Comparison of ENCODE assay signal across 1 cellular context in the genomic region with DNA sequence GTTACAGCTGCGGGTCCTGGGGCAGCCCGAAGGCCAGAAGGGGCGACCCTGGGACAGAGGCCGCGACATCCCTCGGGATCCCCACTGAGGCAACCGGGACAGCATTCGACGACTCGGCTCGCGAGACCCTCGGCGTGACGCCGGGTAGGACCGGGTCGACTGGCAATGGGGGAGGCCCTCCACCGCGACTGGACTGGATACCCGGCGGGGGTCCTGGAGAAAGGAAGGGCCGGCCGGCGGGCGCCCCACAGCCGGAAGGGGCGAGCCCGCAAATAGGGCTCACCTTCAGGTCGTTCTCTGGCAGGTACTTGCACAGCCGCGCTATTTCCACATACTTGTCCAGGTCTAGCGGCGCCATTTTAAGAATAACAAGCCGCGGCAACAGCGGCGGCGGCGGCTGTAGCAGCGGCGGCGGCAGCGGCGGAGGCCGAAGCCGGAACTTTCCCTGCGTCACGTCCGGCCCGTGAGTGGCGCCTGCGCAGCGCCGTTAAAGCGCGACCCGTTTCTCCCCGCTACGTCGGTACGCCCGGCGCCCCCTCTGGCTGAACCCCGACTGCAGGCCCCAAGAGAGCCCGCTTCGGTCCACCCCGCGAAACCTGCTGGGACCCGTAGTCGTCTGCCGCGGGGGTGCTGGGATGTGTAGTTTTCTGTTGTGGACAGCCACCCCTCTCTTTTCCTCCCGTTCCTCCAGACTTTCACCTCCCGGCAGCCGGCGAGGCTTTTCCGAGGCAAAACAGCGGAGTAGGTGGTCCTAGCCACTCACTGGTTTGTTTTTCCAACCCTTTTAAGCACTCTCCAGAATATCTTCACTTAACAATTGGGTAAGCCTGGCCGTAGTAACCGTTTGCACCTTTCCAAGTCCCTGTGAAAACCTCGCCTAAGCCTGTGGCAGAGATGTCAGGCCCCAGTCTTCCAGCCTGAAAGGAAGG.
TF ChIP-seq lines count a peak whose summit lies in the region.

A gene (minus strand): TSS at position 443 of the 929 bp plus-strand sequence. CDS start 85 bp downstream, at position 358.

TF ChIP-seq in HepG2, 621 proteins besides CTCF, POLR2A, EP300 and RAD21 (continued from another document and continues in another):
- no peak for TF ChIP-seq SP1 (IDR thresholded peaks at IDR 0.05)
- TF ChIP-seq SP1 (CRISPR knock-in tag; IDR thresholded peaks at IDR 0.05): peak; percentile 79
- TF ChIP-seq, protein P1, sequence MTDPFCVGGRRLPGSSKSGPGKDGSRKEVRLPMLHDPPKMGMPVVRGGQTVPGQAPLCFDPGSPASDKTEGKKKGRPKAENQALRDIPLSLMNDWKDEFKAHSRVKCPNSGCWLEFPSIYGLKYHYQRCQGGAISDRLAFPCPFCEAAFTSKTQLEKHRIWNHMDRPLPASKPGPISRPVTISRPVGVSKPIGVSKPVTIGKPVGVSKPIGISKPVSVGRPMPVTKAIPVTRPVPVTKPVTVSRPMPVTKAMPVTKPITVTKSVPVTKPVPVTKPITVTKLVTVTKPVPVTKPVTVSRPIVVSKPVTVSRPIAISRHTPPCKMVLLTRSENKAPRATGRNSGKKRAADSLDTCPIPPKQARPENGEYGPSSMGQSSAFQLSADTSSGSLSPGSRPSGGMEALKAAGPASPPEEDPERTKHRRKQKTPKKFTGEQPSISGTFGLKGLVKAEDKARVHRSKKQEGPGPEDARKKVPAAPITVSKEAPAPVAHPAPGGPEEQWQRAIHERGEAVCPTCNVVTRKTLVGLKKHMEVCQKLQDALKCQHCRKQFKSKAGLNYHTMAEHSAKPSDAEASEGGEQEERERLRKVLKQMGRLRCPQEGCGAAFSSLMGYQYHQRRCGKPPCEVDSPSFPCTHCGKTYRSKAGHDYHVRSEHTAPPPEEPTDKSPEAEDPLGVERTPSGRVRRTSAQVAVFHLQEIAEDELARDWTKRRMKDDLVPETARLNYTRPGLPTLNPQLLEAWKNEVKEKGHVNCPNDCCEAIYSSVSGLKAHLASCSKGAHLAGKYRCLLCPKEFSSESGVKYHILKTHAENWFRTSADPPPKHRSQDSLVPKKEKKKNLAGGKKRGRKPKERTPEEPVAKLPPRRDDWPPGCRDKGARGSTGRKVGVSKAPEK (CRISPR knock-in tag; IDR thresholded peaks at IDR 0.05; ENCODE audit: borderline replicate concordance): no peak
- peak; percentile 77 for TF ChIP-seq CBFB (CRISPR knock-in tag; IDR thresholded peaks at IDR 0.05)
- TF ChIP-seq, protein P2, sequence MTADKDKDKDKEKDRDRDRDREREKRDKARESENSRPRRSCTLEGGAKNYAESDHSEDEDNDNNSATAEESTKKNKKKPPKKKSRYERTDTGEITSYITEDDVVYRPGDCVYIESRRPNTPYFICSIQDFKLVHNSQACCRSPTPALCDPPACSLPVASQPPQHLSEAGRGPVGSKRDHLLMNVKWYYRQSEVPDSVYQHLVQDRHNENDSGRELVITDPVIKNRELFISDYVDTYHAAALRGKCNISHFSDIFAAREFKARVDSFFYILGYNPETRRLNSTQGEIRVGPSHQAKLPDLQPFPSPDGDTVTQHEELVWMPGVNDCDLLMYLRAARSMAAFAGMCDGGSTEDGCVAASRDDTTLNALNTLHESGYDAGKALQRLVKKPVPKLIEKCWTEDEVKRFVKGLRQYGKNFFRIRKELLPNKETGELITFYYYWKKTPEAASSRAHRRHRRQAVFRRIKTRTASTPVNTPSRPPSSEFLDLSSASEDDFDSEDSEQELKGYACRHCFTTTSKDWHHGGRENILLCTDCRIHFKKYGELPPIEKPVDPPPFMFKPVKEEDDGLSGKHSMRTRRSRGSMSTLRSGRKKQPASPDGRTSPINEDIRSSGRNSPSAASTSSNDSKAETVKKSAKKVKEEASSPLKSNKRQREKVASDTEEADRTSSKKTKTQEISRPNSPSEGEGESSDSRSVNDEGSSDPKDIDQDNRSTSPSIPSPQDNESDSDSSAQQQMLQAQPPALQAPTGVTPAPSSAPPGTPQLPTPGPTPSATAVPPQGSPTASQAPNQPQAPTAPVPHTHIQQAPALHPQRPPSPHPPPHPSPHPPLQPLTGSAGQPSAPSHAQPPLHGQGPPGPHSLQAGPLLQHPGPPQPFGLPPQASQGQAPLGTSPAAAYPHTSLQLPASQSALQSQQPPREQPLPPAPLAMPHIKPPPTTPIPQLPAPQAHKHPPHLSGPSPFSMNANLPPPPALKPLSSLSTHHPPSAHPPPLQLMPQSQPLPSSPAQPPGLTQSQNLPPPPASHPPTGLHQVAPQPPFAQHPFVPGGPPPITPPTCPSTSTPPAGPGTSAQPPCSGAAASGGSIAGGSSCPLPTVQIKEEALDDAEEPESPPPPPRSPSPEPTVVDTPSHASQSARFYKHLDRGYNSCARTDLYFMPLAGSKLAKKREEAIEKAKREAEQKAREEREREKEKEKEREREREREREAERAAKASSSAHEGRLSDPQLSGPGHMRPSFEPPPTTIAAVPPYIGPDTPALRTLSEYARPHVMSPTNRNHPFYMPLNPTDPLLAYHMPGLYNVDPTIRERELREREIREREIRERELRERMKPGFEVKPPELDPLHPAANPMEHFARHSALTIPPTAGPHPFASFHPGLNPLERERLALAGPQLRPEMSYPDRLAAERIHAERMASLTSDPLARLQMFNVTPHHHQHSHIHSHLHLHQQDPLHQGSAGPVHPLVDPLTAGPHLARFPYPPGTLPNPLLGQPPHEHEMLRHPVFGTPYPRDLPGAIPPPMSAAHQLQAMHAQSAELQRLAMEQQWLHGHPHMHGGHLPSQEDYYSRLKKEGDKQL (CRISPR knock-in tag; IDR thresholded peaks at IDR 0.05; ENCODE audit: low read depth): no peak
- no peak for TF ChIP-seq ZNF678 (CRISPR knock-in tag; IDR thresholded peaks at IDR 0.05)
- TF ChIP-seq ZBTB3 (CRISPR knock-in tag; IDR thresholded peaks at IDR 0.05; ENCODE audit: borderline replicate concordance, low read depth): no peak
- TF ChIP-seq MED13 (CRISPR knock-in tag; IDR thresholded peaks at IDR 0.05): no peak
- TF ChIP-seq, protein P3, sequence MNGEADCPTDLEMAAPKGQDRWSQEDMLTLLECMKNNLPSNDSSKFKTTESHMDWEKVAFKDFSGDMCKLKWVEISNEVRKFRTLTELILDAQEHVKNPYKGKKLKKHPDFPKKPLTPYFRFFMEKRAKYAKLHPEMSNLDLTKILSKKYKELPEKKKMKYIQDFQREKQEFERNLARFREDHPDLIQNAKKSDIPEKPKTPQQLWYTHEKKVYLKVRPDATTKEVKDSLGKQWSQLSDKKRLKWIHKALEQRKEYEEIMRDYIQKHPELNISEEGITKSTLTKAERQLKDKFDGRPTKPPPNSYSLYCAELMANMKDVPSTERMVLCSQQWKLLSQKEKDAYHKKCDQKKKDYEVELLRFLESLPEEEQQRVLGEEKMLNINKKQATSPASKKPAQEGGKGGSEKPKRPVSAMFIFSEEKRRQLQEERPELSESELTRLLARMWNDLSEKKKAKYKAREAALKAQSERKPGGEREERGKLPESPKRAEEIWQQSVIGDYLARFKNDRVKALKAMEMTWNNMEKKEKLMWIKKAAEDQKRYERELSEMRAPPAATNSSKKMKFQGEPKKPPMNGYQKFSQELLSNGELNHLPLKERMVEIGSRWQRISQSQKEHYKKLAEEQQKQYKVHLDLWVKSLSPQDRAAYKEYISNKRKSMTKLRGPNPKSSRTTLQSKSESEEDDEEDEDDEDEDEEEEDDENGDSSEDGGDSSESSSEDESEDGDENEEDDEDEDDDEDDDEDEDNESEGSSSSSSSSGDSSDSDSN (CRISPR knock-in tag; IDR thresholded peaks at IDR 0.05): no peak; the same call in 1 of the 2 replicates
- no peak for TF ChIP-seq ZNF780A (CRISPR knock-in tag; IDR thresholded peaks at IDR 0.05)
- TF ChIP-seq, protein P4, sequence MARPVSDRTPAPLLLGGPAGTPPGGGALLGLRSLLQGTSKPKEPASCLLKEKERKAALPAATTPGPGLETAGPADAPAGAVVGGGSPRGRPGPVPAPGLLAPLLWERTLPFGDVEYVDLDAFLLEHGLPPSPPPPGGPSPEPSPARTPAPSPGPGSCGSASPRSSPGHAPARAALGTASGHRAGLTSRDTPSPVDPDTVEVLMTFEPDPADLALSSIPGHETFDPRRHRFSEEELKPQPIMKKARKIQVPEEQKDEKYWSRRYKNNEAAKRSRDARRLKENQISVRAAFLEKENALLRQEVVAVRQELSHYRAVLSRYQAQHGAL (CRISPR knock-in tag; IDR thresholded peaks at IDR 0.05; ENCODE audit: not compliant biosample characterization): no peak
- TF ChIP-seq RCOR2 (CRISPR knock-in tag; IDR thresholded peaks at IDR 0.05): no peak
- TF ChIP-seq PRPF4 (IDR thresholded peaks at IDR 0.05; ENCODE audit: low read depth, low read length, poor library complexity, severe bottlenecking): no peak
- TF ChIP-seq, protein P5, sequence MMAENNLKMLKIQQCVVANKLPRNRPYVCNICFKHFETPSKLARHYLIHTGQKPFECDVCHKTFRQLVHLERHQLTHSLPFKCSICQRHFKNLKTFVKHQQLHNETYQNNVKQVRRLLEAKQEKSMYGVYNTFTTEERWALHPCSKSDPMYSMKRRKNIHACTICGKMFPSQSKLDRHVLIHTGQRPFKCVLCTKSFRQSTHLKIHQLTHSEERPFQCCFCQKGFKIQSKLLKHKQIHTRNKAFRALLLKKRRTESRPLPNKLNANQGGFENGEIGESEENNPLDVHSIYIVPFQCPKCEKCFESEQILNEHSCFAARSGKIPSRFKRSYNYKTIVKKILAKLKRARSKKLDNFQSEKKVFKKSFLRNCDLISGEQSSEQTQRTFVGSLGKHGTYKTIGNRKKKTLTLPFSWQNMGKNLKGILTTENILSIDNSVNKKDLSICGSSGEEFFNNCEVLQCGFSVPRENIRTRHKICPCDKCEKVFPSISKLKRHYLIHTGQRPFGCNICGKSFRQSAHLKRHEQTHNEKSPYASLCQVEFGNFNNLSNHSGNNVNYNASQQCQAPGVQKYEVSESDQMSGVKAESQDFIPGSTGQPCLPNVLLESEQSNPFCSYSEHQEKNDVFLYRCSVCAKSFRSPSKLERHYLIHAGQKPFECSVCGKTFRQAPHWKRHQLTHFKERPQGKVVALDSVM (CRISPR knock-in tag; IDR thresholded peaks at IDR 0.05): peak; percentile 54
- TF ChIP-seq ZMYM4 (CRISPR knock-in tag; IDR thresholded peaks at IDR 0.05): peak; percentile 89
- peak; percentile 53 for TF ChIP-seq FOXA3 (CRISPR knock-in tag; IDR thresholded peaks at IDR 0.05)
- TF ChIP-seq, protein P6, sequence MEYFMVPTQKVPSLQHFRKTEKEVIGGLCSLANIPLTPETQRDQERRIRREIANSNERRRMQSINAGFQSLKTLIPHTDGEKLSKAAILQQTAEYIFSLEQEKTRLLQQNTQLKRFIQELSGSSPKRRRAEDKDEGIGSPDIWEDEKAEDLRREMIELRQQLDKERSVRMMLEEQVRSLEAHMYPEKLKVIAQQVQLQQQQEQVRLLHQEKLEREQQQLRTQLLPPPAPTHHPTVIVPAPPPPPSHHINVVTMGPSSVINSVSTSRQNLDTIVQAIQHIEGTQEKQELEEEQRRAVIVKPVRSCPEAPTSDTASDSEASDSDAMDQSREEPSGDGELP (IDR thresholded peaks at IDR 0.05; ENCODE audit: borderline replicate concordance, low read depth): no peak
- TF ChIP-seq TBX3 (IDR thresholded peaks at IDR 0.05; ENCODE audit: borderline replicate concordance): peak; percentile 17; the same call in 1 of the 2 replicates
- TF ChIP-seq, protein P7, sequence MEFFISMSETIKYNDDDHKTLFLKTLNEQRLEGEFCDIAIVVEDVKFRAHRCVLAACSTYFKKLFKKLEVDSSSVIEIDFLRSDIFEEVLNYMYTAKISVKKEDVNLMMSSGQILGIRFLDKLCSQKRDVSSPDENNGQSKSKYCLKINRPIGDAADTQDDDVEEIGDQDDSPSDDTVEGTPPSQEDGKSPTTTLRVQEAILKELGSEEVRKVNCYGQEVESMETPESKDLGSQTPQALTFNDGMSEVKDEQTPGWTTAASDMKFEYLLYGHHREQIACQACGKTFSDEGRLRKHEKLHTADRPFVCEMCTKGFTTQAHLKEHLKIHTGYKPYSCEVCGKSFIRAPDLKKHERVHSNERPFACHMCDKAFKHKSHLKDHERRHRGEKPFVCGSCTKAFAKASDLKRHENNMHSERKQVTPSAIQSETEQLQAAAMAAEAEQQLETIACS (CRISPR knock-in tag; IDR thresholded peaks at IDR 0.05): no peak
- no peak for TF ChIP-seq RFXAP (CRISPR knock-in tag; IDR thresholded peaks at IDR 0.05; ENCODE audit: borderline replicate concordance)
- no peak for TF ChIP-seq REL (CRISPR knock-in tag; conservative IDR thresholded peaks at IDR 0.05)
- no peak for TF ChIP-seq ZNF138 (CRISPR knock-in tag; IDR thresholded peaks at IDR 0.05; ENCODE audit: low read depth)
- TF ChIP-seq MAFF (IDR thresholded peaks at IDR 0.05; ENCODE audit: low read depth, low read length): no peak
- TF ChIP-seq IKZF4 (CRISPR knock-in tag; IDR thresholded peaks at IDR 0.05; ENCODE audit: borderline replicate concordance, low read depth, not compliant biosample characterization): no peak
- TF ChIP-seq ZNF260 (CRISPR knock-in tag; IDR thresholded peaks at IDR 0.05; ENCODE audit: borderline replicate concordance, low read depth): no peak
- 0 out of 2 replicates have a peak, but pooled peaks have one; percentile 57 for TF ChIP-seq KDM4B (CRISPR knock-in tag; IDR thresholded peaks at IDR 0.05)
- TF ChIP-seq MATR3 (CRISPR knock-in tag; IDR thresholded peaks at IDR 0.05): no peak
- no peak for TF ChIP-seq ZNF468 (CRISPR knock-in tag; IDR thresholded peaks at IDR 0.05)
- TF ChIP-seq CREM (IDR thresholded peaks at IDR 0.05): peak; percentile 91
- peak; percentile 55; the same call in 1 of the 2 replicates for TF ChIP-seq CREM (CRISPR knock-in tag; IDR thresholded peaks at IDR 0.05)
- peak; percentile 83 for TF ChIP-seq KDM5A (IDR thresholded peaks at IDR 0.05; ENCODE audit: borderline replicate concordance, low read length)
- TF ChIP-seq ZNF33A (CRISPR knock-in tag; IDR thresholded peaks at IDR 0.05; ENCODE audit: borderline replicate concordance): peak; percentile 61; the same call in 1 of the 2 replicates
- no peak for TF ChIP-seq FOXM1 (CRISPR knock-in tag; IDR thresholded peaks at IDR 0.05)
- TF ChIP-seq RXRA (CRISPR knock-in tag; IDR thresholded peaks at IDR 0.05): peak; percentile 73
- TF ChIP-seq, protein P8, sequence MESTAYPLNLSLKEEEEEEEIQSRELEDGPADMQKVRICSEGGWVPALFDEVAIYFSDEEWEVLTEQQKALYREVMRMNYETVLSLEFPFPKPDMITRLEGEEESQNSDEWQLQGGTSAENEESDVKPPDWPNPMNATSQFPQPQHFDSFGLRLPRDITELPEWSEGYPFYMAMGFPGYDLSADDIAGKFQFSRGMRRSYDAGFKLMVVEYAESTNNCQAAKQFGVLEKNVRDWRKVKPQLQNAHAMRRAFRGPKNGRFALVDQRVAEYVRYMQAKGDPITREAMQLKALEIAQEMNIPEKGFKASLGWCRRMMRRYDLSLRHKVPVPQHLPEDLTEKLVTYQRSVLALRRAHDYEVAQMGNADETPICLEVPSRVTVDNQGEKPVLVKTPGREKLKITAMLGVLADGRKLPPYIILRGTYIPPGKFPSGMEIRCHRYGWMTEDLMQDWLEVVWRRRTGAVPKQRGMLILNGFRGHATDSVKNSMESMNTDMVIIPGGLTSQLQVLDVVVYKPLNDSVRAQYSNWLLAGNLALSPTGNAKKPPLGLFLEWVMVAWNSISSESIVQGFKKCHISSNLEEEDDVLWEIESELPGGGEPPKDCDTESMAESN (CRISPR knock-in tag; conservative IDR thresholded peaks at IDR 0.05): peak; percentile 75; the same call in 1 of the 2 replicates
- peak; percentile 35 for TF ChIP-seq SRSF1 (optimal IDR thresholded peaks at IDR 0.05; ENCODE audit: low read depth, low read length)
